31 cellular contexts compared by ENCODE assay signal in genomic region chr3:50314816-50315215, GRCh38. TPM values are rescaled to one million over a fixed set of nuclear protein-coding genes. Genes with fewer than 3 reads are reported as not detected.
A peak's percentile ranks its signal among the peaks of the same experiment; 100 is the strongest.
DNase-seq lines count a peak whose midpoint lies in the region; ATAC-seq and TF ChIP-seq lines count a peak whose summit lies in the region.
"Had no signal": no experiment of that assay in that cellular context is flagged by ENCODE, and none has a peak within 500 bp of the region (broad histone marks: within the 10 kb centered on the region; RNA-seq: fewer than 3 reads in every experiment).

No MANE protein-coding gene starts in this region.

- H3K4me3 ChIP-seq in left ventricle myocardium inferior (no peak overlapping the region), gastroesophageal sphincter (no peak overlapping the region), spleen (peak overlapping the region in 1 of 8 donors; percentile 11), hepatocyte (no peak overlapping the region)
- H3K4me3 ChIP-seq: ascending aorta, HAP-1, sigmoid colon, SK-N-MC, tibial artery had no signal

- no peaks in the 10 kb centered on the region for H3K9me2 ChIP-seq in hepatocyte (replicated peaks; ENCODE audit: insufficient read depth)

- WGBS in gastroesophageal sphincter (ENCODE audit: low coverage in 1 of 2), 2 donors: 96% methylated on average over 4 of the region's 4 CpGs; no CpG with 5 or more reads in 1 of the 2 donors
- WGBS in spleen, 5 donors: 91 to 96% (median 91%) methylated on average over 4 of the region's 4 CpGs
- 96% methylated on average over 4 of the region's 4 CpGs for WGBS in hepatocyte (ENCODE audit: low lambda C conversion rate, missing lambda C conversion rate)

- peak overlapping the region; percentile 11 for H3K27ac ChIP-seq in left ventricle myocardium inferior (replicated peaks)
- peak overlapping the region in 2 of 4 donors; percentile 11 to 35 for H3K27ac ChIP-seq in gastroesophageal sphincter
- peak overlapping the region in 5 of 8 donors; percentile 13 to 93 (median 50) for H3K27ac ChIP-seq in spleen
- H3K27ac ChIP-seq in hepatocyte: no peak overlapping the region
- H3K27ac ChIP-seq: ascending aorta, HL-60, sigmoid colon, SK-N-MC, tibial artery had no signal

- TF ChIP-seq EP300 in gastroesophageal sphincter (IDR thresholded peaks at IDR 0.05): no peak

- no peaks in the 10 kb centered on the region for H3K27me3 ChIP-seq in left ventricle myocardium inferior (ENCODE audit: low read depth)
- H3K27me3 ChIP-seq in gastroesophageal sphincter: no peaks in the 10 kb centered on the region
- no peaks in the 10 kb centered on the region for H3K27me3 ChIP-seq in spleen (replicated peaks in 1 of 7)
- no peaks in the 10 kb centered on the region for H3K27me3 ChIP-seq in hepatocyte
- H3K27me3 ChIP-seq: ascending aorta, sigmoid colon, tibial artery had no signal

- no peak overlapping the region for H3K4me2 ChIP-seq in hepatocyte

- H4K20me1 ChIP-seq in hepatocyte (ENCODE audit: insufficient read depth, poor library complexity, severe bottlenecking): peaks cover 3% of the 10 kb centered on the region

- ATAC-seq in left ventricle myocardium superior (no peak), gastroesophageal sphincter (peak; percentile 20)
- ATAC-seq: activated CD8-positive, alpha-beta T cell treated with anti-CD3 and anti-CD28 coated beads for 36 hours; stimulated activated naive CD8-positive, alpha-beta T cell treated with anti-CD3 and anti-CD28 coated beads, Interleukin-15, Interleukin-2, amounts not matched to agents 100 U/mL and 50 U/mL, for 24 hours had no signal

- DNase-seq in left ventricle myocardium inferior (no peak), left ventricle myocardium superior (no peak), spleen (no peak), NOMO-1 treated with dmso at 0.1 percent for 144 hours (lab: John Stamatoyannopoulos, UW; ENCODE audit: unreplicated experiment) (no peak), hepatocyte (ENCODE audit: low spot score) (no peak), anterior cingulate cortex (lab: John Stamatoyannopoulos, UW) (no peak)
- DNase-seq in effector CD4-positive, alpha-beta T cell: no peak
- DNase-seq: activated CD4-positive, CD25-positive, alpha-beta regulatory T cell treated with anti-CD3 and anti-CD28 coated beads, Interleukin-2, amount 50 U/mL, for 72 hours; activated CD8-positive, alpha-beta T cell treated with anti-CD3 and anti-CD28 coated beads for 36 hours; activated effector memory CD4-positive, alpha-beta T cell treated with Interleukin-2 at 50 U/mL for 16 hours; activated naive CD8-positive, alpha-beta T cell treated with anti-CD3 and anti-CD28 coated beads for 36 hours; activated T-cell treated with anti-CD3 and anti-CD28 coated beads for 4 hours; caudate nucleus; cortex of kidney; endodermal cell; islet precursor cell; Karpas-422; NCI-H1436; NCI-H2081 treated with DMSO at 0.1 percent for 48 hours; NCI-H226; NCI-H748 treated with DMSO at 0.1 percent for 48 hours; posterior cingulate gyrus; sigmoid colon; stimulated activated naive CD8-positive, alpha-beta T cell treated with anti-CD3 and anti-CD28 coated beads, Interleukin-15, Interleukin-2, amounts not matched to agents 100 U/mL and 50 U/mL, for 24 hours; T-helper 2 cell; tibial artery had no signal

- H3K36me3 ChIP-seq in left ventricle myocardium inferior: peaks cover 41% of the 10 kb centered on the region
- peaks cover 0 to 53% of the 10 kb centered on the region in 2 donors for H3K36me3 ChIP-seq in gastroesophageal sphincter
- H3K36me3 ChIP-seq in spleen: peaks cover 2 to 53% (median 24%) of the 10 kb centered on the region in 6 donors
- H3K36me3 ChIP-seq in hepatocyte (replicated peaks; ENCODE audit: insufficient read depth, low read depth): no peaks in the 10 kb centered on the region

- TF ChIP-seq CTCF in left ventricle myocardium inferior (IDR thresholded peaks at IDR 0.05; ENCODE audit: borderline replicate concordance) (no peak), gastroesophageal sphincter (IDR thresholded peaks at IDR 0.05) (no peak), spleen (IDR thresholded peaks at IDR 0.05 in 8 of 11, conservative IDR thresholded peaks at IDR 0.05 in 3 of 11) (no peak), hepatocyte (IDR thresholded peaks at IDR 0.05; ENCODE audit: poor library complexity) (no peak)

- peaks cover 28% of the 10 kb centered on the region for H3K79me2 ChIP-seq in hepatocyte

- H3K9me3 ChIP-seq in left ventricle myocardium inferior (replicated peaks) (no peaks in the 10 kb centered on the region), gastroesophageal sphincter (no peaks in the 10 kb centered on the region), spleen (no peaks in the 10 kb centered on the region), hepatocyte (ENCODE audit: low read depth) (no peaks in the 10 kb centered on the region)
- H3K9me3 ChIP-seq: ascending aorta, HAP-1, sigmoid colon, tibial artery had no signal

- no peak overlapping the region for H2AFZ ChIP-seq in hepatocyte

- H3K4me1 ChIP-seq in left ventricle myocardium inferior: peaks cover 62% of the 10 kb centered on the region
- H3K4me1 ChIP-seq in gastroesophageal sphincter: peaks cover 0 to 35% (median 19%) of the 10 kb centered on the region in 3 donors
- peaks cover 6 to 73% (median 49%) of the 10 kb centered on the region in 6 donors for H3K4me1 ChIP-seq in spleen
- H3K4me1 ChIP-seq in hepatocyte (ENCODE audit: insufficient read depth): peaks cover 30% of the 10 kb centered on the region
- H3K4me1 ChIP-seq: HAP-1 had no signal

- TF ChIP-seq POLR2A in gastroesophageal sphincter (IDR thresholded peaks at IDR 0.05): no peak
- no peak for TF ChIP-seq POLR2A in spleen (IDR thresholded peaks at IDR 0.05)

- intact Hi-C loops in left ventricle myocardium inferior (cut with micrococcal nuclease) (no loop called here), left ventricle myocardium superior (cut with micrococcal nuclease) (no loop called here), spleen (cut with DNase I; ENCODE audit: low total_unique reads) (no loop called here)

RNA-seq across cellular contexts. Expression of gene HYAL2, which starts 7.7 kb away (rescaled TPM):
- total RNA-seq in left ventricle myocardium inferior: 38.9 TPM
- total RNA-seq in left ventricle myocardium superior: 36.0 TPM
- total RNA-seq in gastroesophageal sphincter: 10 to 100 TPM; 37.2 to 87.0 (median 74.8) TPM
- total RNA-seq in spleen: 100 to 1,000 TPM; 192 to 746 (median 523) TPM
- 100 to 1,000 TPM; 108 to 155 (median 123) TPM for polyA plus RNA-seq in spleen
- total RNA-seq in hepatocyte: 79.0 and 125 TPM in 2 replicates
- polyA plus RNA-seq in hepatocyte: 63.9 and 75.4 TPM in 2 replicates

RNA-seq across cellular contexts. Expression of gene HYAL1, which starts 11.4 kb away (rescaled TPM):
- total RNA-seq in left ventricle myocardium inferior (52.2 TPM), left ventricle myocardium superior (70.0 TPM), gastroesophageal sphincter (10 to 100 TPM in 2 of 4 donors, 1 to 10 TPM in 2; 4.8 to 12.3 (median 7.9) TPM), spleen (100 to 1,000 TPM in 5 of 7 donors, 10 to 100 TPM in 2; 46.8 to 172 (median 122) TPM), hepatocyte (22.3 and 34.3 TPM in 2 replicates)
- polyA plus RNA-seq in spleen (10 to 100 TPM; 18.2 to 49.4 (median 46.6) TPM), hepatocyte (5.5 and 11.8 TPM in 2 replicates)
- total RNA-seq: activated CD8-positive, alpha-beta T cell treated with anti-CD3 and anti-CD28 coated beads for 36 hours had no signal

RNA-seq across cellular contexts. Expression of gene TUSC2, which starts 13.2 kb away (rescaled TPM):
- total RNA-seq in left ventricle myocardium inferior (32.9 TPM), left ventricle myocardium superior (30.7 TPM), gastroesophageal sphincter (10 to 100 TPM; 23.8 to 36.2 (median 31.3) TPM), spleen (10 to 100 TPM; 19.4 to 33.6 (median 24.4) TPM), hepatocyte (30.0 and 33.1 TPM in 2 replicates)
- polyA plus RNA-seq in spleen (10 to 100 TPM; 20.6 to 36.5 (median 34.4) TPM), hepatocyte (45.6 and 59.0 TPM in 2 replicates)

RNA-seq across cellular contexts. Expression of gene HYAL3, which starts 15.6 kb away (rescaled TPM):
- 1.2 TPM for total RNA-seq in left ventricle myocardium inferior
- 0.92 TPM for total RNA-seq in left ventricle myocardium superior
- total RNA-seq in gastroesophageal sphincter: 1 to 10 TPM; 2.4 to 8.8 (median 4.0) TPM
- 1 to 10 TPM in 6 of 7 donors, under 1 TPM in 1; 0.73 to 3.8 (median 2.7) TPM for total RNA-seq in spleen
- 1 to 10 TPM; 1.4 to 2.4 (median 2.1) TPM for polyA plus RNA-seq in spleen
- total RNA-seq in hepatocyte: 3.7 and 9.0 TPM in 2 replicates
- 5.6 and 7.0 TPM in 2 replicates for polyA plus RNA-seq in hepatocyte
- total RNA-seq: ascending aorta had no signal

RNA-seq across cellular contexts. Expression of gene NAA80, which starts 15.6 kb away (rescaled TPM):
- total RNA-seq in left ventricle myocardium inferior: 5.3 TPM
- total RNA-seq in left ventricle myocardium superior: 6.7 TPM
- 10 to 100 TPM in 1 of 4 donors, 1 to 10 TPM in 3; 4.2 to 12.3 (median 7.9) TPM for total RNA-seq in gastroesophageal sphincter
- total RNA-seq in spleen: 10 to 100 TPM in 6 of 7 donors, 1 to 10 TPM in 1; 7.8 to 15.1 (median 11.8) TPM
- 10 to 100 TPM; 12.4 to 15.5 (median 15.2) TPM for polyA plus RNA-seq in spleen
- 6.7 and 7.1 TPM in 2 replicates for total RNA-seq in hepatocyte
- 17.0 and 19.5 TPM in 2 replicates for polyA plus RNA-seq in hepatocyte
